Comparison of ENCODE assay signal across 12 cellular contexts in the genomic region with DNA sequence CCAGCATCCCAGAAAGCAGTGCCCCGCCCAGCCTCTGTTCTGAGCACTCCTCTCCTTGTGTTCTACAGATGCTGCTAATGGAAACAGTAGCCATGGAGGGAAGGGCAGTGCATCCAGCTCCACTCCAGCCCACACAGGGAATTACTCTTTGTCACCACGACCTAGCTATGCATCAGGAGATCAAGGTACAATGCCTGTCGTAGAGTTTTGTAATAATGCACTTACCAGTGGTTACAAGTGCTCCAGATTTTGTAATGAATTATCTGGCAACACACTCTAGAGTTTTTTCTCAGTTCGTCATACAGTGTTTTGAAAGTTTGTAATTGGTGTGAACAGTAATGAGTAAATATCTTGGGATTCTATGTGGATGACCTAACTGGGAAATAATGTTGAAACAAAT.
A peak's percentile ranks its signal among the peaks of the same experiment; 100 is the strongest.
DNase-seq lines count a peak whose midpoint lies in the region; ATAC-seq and TF ChIP-seq lines count a peak whose summit lies in the region.
"Had no signal": no experiment of that assay in that cellular context is flagged by ENCODE, and none has a peak within 500 bp of the region (broad histone marks: within the 10 kb centered on the region; RNA-seq: fewer than 3 reads in every experiment).

No MANE protein-coding gene starts in this region.

- H2BK5ac ChIP-seq in IMR-90 (ENCODE audit: low read depth, low read length, poor library complexity, severe bottlenecking), result peak overlapping the region; percentile 12

- H3K4me3 ChIP-seq in IMR-90 (ENCODE audit: insufficient read depth, low read depth, low read length) (no peak overlapping the region), ectodermal cell (ENCODE audit: insufficient read depth, low read depth, low read length) (no peak overlapping the region), lung (no peak overlapping the region)

- in situ Hi-C loops in IMR-90 (cut with MboI; ENCODE audit: low sequenced_read_pairs), result loop anchor here (5.0 kb wide), 1 partner anchor 237 kb away; no protein-coding TSS in a partner anchor

- H3K9me3 ChIP-seq in IMR-90 (ENCODE audit: control insufficient read depth, insufficient read depth, low read length) (no peaks in the 10 kb centered on the region), ectodermal cell (ENCODE audit: control insufficient read depth, low read length) (no peaks in the 10 kb centered on the region), lung (ENCODE audit: control insufficient read depth in 2 of 2, insufficient read depth in 1 of 2, low read length in 1 of 2) (no peaks in the 10 kb centered on the region)

- no peak overlapping the region for H4K5ac ChIP-seq in IMR-90 (ENCODE audit: low read depth, low read length)

- no peak overlapping the region for H3K14ac ChIP-seq in IMR-90 (replicated peaks; ENCODE audit: low read depth, low read length)

- TF ChIP-seq CTCF in AG09319 (IDR thresholded peaks at IDR 0.05; ENCODE audit: low read depth, low read length) (no peak), IMR-90 (conservative IDR thresholded peaks at IDR 0.05; ENCODE audit: low read depth, low read length) (no peak), lung (IDR thresholded peaks at IDR 0.05; ENCODE audit: control extremely low read depth, extremely low read depth) (no peak)

- H2BK20ac ChIP-seq in IMR-90 (ENCODE audit: low read depth, low read length), result no peak overlapping the region

- H3K23ac ChIP-seq in IMR-90 (ENCODE audit: low read depth, low read length), result no peak overlapping the region

- peak overlapping the region; percentile 56 for H3K4me2 ChIP-seq in IMR-90 (ENCODE audit: low read depth, low read length)

- CTCF ChIA-PET in IMR-90 (lab: Yijun Ruan, JAX), result interaction anchor here (1.0 kb wide), 1 partner anchor 248 kb away, joined by 3 read pairs; no protein-coding TSS in a partner anchor

- no peak for TF ChIP-seq POLR2A in IMR-90 (IDR thresholded peaks at IDR 0.05; ENCODE audit: low read depth, low read length)

- H3K79me1 ChIP-seq in IMR-90 (ENCODE audit: low read depth in 1 of 2, low read length in 2 of 2), result no peaks in the 10 kb centered on the region

- no peak overlapping the region for H3K56ac ChIP-seq in IMR-90 (ENCODE audit: extremely low read depth, insufficient read depth, low read length)

- ATAC-seq in IMR-90 (ENCODE audit: low read depth) (peak; percentile 77), lung (ENCODE audit: insufficient read depth, low FRiP score) (peak; percentile 76), HG03457 (IDR thresholded peaks at IDR 0.05; ENCODE audit: unreplicated experiment) (no peak)

- intact Hi-C loops in IMR-90 (cut with micrococcal nuclease), result no loop called here

- no peak overlapping the region for H2BK120ac ChIP-seq in IMR-90 (ENCODE audit: low read depth, low read length)

- no peak overlapping the region for H2AFZ ChIP-seq in IMR-90 (replicated peaks; ENCODE audit: low read length, poor library complexity)

- peaks cover 4% of the 10 kb centered on the region for H3K4me1 ChIP-seq in IMR-90 (ENCODE audit: control insufficient read depth, insufficient read depth, low read length)
- H3K4me1 ChIP-seq in ectodermal cell (ENCODE audit: control insufficient read depth, insufficient read depth, low read length), result no peaks in the 10 kb centered on the region
- peaks cover 0 to 1% of the 10 kb centered on the region in 2 donors for H3K4me1 ChIP-seq in lung (ENCODE audit: control insufficient read depth in 2 of 2, insufficient read depth in 2 of 2, low read length in 2 of 2)

- H4K20me1 ChIP-seq in IMR-90 (ENCODE audit: insufficient read depth, low read length), result no peaks in the 10 kb centered on the region

- H3K4ac ChIP-seq in IMR-90 (ENCODE audit: low read depth, low read length), result no peak overlapping the region

- no peak overlapping the region for H2AK5ac ChIP-seq in IMR-90 (ENCODE audit: low read depth, low read length)

- no peak for TF ChIP-seq RAD21 in IMR-90 (IDR thresholded peaks at IDR 0.05; ENCODE audit: low read length)

- H3K9me1 ChIP-seq in IMR-90 (ENCODE audit: insufficient read depth, low read length), result no peaks in the 10 kb centered on the region

- DNase-seq in AG09319 (ENCODE audit: extremely low read depth, low read depth), result peak; percentile 39
- DNase-seq in IMR-90, result peak; percentile 59
- no peak for DNase-seq in lung (ENCODE audit: low spot score)
- DNase-seq in T-helper 2 cell, result no peak
- DNase-seq in activated CD8-positive, alpha-beta memory T cell treated with anti-CD3 and anti-CD28 coated beads, Interleukin-2, amount 50 U/mL, for 4 hours, result no peak
- no peak for DNase-seq in ureter (ENCODE audit: low spot score)
- DNase-seq: CD8-positive, alpha-beta memory T cell; NCI-H1436 treated with DMSO at 0.1 percent for 48 hours; stimulated activated CD4-positive, alpha-beta T cell treated with anti-CD3 and anti-CD28 coated beads, Interleukin-4, amount 100 ng/mL, for 4 hours; T-helper 9 cell had no signal

- H4K91ac ChIP-seq in IMR-90 (ENCODE audit: insufficient read depth, low read depth, low read length), result no peak overlapping the region

- POLR2A ChIA-PET in IMR-90 (lab: Charles Lee; ENCODE audit: unreplicated experiment), result no interaction called here

- H3K36me3 ChIP-seq in IMR-90 (ENCODE audit: control insufficient read depth, insufficient read depth, low read length), result no peaks in the 10 kb centered on the region
- H3K36me3 ChIP-seq in ectodermal cell (ENCODE audit: control insufficient read depth, insufficient read depth, low read length), result peaks cover 63% of the 10 kb centered on the region
- no peaks in the 10 kb centered on the region for H3K36me3 ChIP-seq in lung (ENCODE audit: control insufficient read depth in 2 of 2, insufficient read depth in 2 of 2, low read length in 2 of 2)

- WGBS in IMR-90 (ENCODE audit: extremely low coverage in 2 of 2, insufficient read length in 1 of 2), 2 experiments, result no CpG with 5 or more reads among the region's 4 CpGs
- 84 to 87% methylated on average over 4 of the region's 4 CpGs for WGBS in ectodermal cell, 2 experiments
- 61 to 70% methylated on average over 4 of the region's 4 CpGs for WGBS in lung, 2 donors

- dilution Hi-C loops in IMR-90 (cut with HindIII; ENCODE audit: low sequenced_read_pairs, unreplicated experiment), result no loop called here

- H3K18ac ChIP-seq in IMR-90 (ENCODE audit: low read depth, low read length), result no peak overlapping the region

- H3K27ac ChIP-seq in IMR-90 (ENCODE audit: insufficient read depth, low read length) (no peak overlapping the region), ectodermal cell (ENCODE audit: insufficient read depth, low read depth, low read length, poor library complexity, severe bottlenecking) (peak overlapping the region; percentile 19), lung (ENCODE audit: low read depth in 1 of 2, low read length in 1 of 2) (no peak overlapping the region)

- H4K8ac ChIP-seq in IMR-90 (ENCODE audit: low read depth in 2 of 2, low read length in 2 of 2), result no peak overlapping the region

- no peak overlapping the region for H3K9ac ChIP-seq in IMR-90 (ENCODE audit: low read depth, low read length)

- H3K27me3 ChIP-seq in IMR-90 (ENCODE audit: control insufficient read depth, insufficient read depth, low read length) (peaks cover 6% of the 10 kb centered on the region), ectodermal cell (ENCODE audit: control insufficient read depth, insufficient read depth, low read length, poor library complexity, severe bottlenecking) (no peaks in the 10 kb centered on the region), lung (ENCODE audit: control insufficient read depth, insufficient read depth) (no peaks in the 10 kb centered on the region)

- BruUV-seq in IMR-90 (replicated peaks; lab: Mats Ljungman, UMichigan), result no TSS peak

- no peak overlapping the region for H2AK9ac ChIP-seq in IMR-90 (replicated peaks; ENCODE audit: low read depth, low read length, poor library complexity)

- no peak overlapping the region for H2BK15ac ChIP-seq in IMR-90 (ENCODE audit: low read depth, low read length)

TF ChIP-seq in IMR-90, 13 proteins besides CTCF, POLR2A, EP300 and RAD21:
- TF ChIP-seq MXI1 (IDR thresholded peaks at IDR 0.05; ENCODE audit: borderline replicate concordance, low read depth, low read length), result no peak
- TF ChIP-seq MAFK (IDR thresholded peaks at IDR 0.05; ENCODE audit: low read depth, low read length), result no peak
- TF ChIP-seq, protein P1, sequence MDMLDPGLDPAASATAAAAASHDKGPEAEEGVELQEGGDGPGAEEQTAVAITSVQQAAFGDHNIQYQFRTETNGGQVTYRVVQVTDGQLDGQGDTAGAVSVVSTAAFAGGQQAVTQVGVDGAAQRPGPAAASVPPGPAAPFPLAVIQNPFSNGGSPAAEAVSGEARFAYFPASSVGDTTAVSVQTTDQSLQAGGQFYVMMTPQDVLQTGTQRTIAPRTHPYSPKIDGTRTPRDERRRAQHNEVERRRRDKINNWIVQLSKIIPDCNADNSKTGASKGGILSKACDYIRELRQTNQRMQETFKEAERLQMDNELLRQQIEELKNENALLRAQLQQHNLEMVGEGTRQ (IDR thresholded peaks at IDR 0.05; ENCODE audit: low read depth, low read length), result no peak
- TF ChIP-seq CHD1 (IDR thresholded peaks at IDR 0.05; ENCODE audit: low read depth, low read length), result no peak
- TF ChIP-seq MAZ (IDR thresholded peaks at IDR 0.05; ENCODE audit: borderline replicate concordance, low read depth, low read length), result no peak
- no peak for TF ChIP-seq BHLHE40 (IDR thresholded peaks at IDR 0.05; ENCODE audit: low read depth, low read length)
- no peak for TF ChIP-seq CEBPB (IDR thresholded peaks at IDR 0.05; ENCODE audit: low read depth, low read length)
- no peak for TF ChIP-seq RFX5 (IDR thresholded peaks at IDR 0.05; ENCODE audit: low read depth, low read length)
- no peak for TF ChIP-seq RCOR1 (IDR thresholded peaks at IDR 0.05; ENCODE audit: insufficient replicate concordance, low read length)
- no peak for TF ChIP-seq NFE2L2 (IDR thresholded peaks at IDR 0.05; ENCODE audit: low read depth, low read length)
- TF ChIP-seq FOS (IDR thresholded peaks at IDR 0.05; ENCODE audit: low read depth, low read length), result no peak
- no peak for TF ChIP-seq ELK1 (IDR thresholded peaks at IDR 0.05; ENCODE audit: borderline replicate concordance, low read depth, low read length)
- TF ChIP-seq SMC3 (IDR thresholded peaks at IDR 0.05; ENCODE audit: low read depth, low read length), result no peak

Comparison
In these comparisons a context has a peak if more than half of its experiments do, and no peak if none do; other contexts are left out.
1. DNase-seq: peak in AG09319 (single experiment) and IMR-90 (single experiment); none in lung (single experiment), T-helper 2 cell (0 of 5), activated CD8-positive, alpha-beta memory T cell treated with anti-CD3 and anti-CD28 coated beads, Interleukin-2, amount 50 U/mL, for 4 hours (single experiment) and ureter (single experiment).